ENCODE assay signal across 16 cellular contexts in genomic region chr6:48928937-48929336, GRCh38.
DNase-seq lines count a peak whose midpoint lies in the region; ATAC-seq and TF ChIP-seq lines count a peak whose summit lies in the region.
"Had no signal": no experiment of that assay in that cellular context is flagged by ENCODE, and none has a peak within 500 bp of the region (broad histone marks: within the 10 kb centered on the region; RNA-seq: fewer than 3 reads in every experiment).

No MANE protein-coding gene starts in this region.

- no peaks in the 10 kb centered on the region for H4K20me1 ChIP-seq in HCT116 (ENCODE audit: insufficient read depth)

- H3K9ac ChIP-seq in HCT116 (ENCODE audit: low read length), result no peak overlapping the region
- H3K9ac ChIP-seq: KMS-11 had no signal

- H2AFZ ChIP-seq in HCT116 (ENCODE audit: low read depth, low read length, poor library complexity, severe bottlenecking), result peak overlapping the region; percentile 3

- ATAC-seq in HCT116 (no peak), HG02981 (IDR thresholded peaks at IDR 0.05; ENCODE audit: unreplicated experiment) (no peak)

- RAD21 ChIA-PET in HCT116 (lab: Charles Lee; ENCODE audit: low non-redundant PET in 1 of 2, low total read pairs in 2 of 2, uncharacterized antibody in 2 of 2, unreplicated experiment in 2 of 2), result no interaction called here

- no peaks in the 10 kb centered on the region for H3K9me3 ChIP-seq in HCT116 (ENCODE audit: control insufficient read depth in 1 of 2, insufficient read depth in 1 of 2, low read depth in 1 of 2, low read length in 2 of 2)
- H3K9me3 ChIP-seq: MG63 had no signal

- CTCF ChIA-PET in HCT116 (lab: Charles Lee), result interaction anchor here (1.0 kb wide), 1 partner anchor 10 kb away, joined by 3 read pairs; no protein-coding TSS in a partner anchor

- DNase-seq in ELR (ENCODE audit: low read depth) (peak; percentile 35), HCT116 (ENCODE audit: low read depth, low spot score) (no peak), choroid plexus epithelial cell (ENCODE audit: low read depth) (peak; percentile 10), myocyte (ENCODE audit: low read depth) (peak; percentile 3), NCI-H1417 (lab: John Stamatoyannopoulos, UW) (no peak), NCI-H1436 (lab: John Stamatoyannopoulos, UW) (no peak)
- DNase-seq: C1 segment of cervical spinal cord, DMS 273 treated with DMSO at 0.1 percent for 48 hours, MG63, NCI-H1092 treated with DMSO at 0.1 percent for 48 hours, NCI-H187, NCI-H2171, NCI-H446 treated with DMSO at 0.1 percent for 48 hours, RPMI8226 had no signal

- H3K4me2 ChIP-seq in HCT116 (ENCODE audit: low read length), result no peak overlapping the region
- H3K4me2 ChIP-seq: KMS-11 had no signal

- H3K27ac ChIP-seq in HCT116 (ENCODE audit: low read depth, low read length), result no peak overlapping the region
- H3K27ac ChIP-seq: KMS-11 had no signal

- no peak overlapping the region for H3K4me3 ChIP-seq in HCT116 (replicated peaks in 1 of 2; ENCODE audit: low read depth in 1 of 2, low read length in 2 of 2)
- no peak overlapping the region for H3K4me3 ChIP-seq in choroid plexus epithelial cell (ENCODE audit: low read depth, low read length)
- H3K4me3 ChIP-seq: MG63 had no signal

- no peaks in the 10 kb centered on the region for H3K79me2 ChIP-seq in HCT116 (ENCODE audit: insufficient read depth, low read length)

- BruUV-seq in HCT116 (replicated peaks; lab: Mats Ljungman, UMichigan), result no TSS peak

- TF ChIP-seq RAD21 in HCT116 (IDR thresholded peaks at IDR 0.05; ENCODE audit: low read depth), result no peak

- intact Hi-C loops in HCT116 (cut with micrococcal nuclease), result no loop called here

- TF ChIP-seq POLR2A in HCT116 (IDR thresholded peaks at IDR 0.05; ENCODE audit: borderline replicate concordance, extremely low read depth, insufficient read depth, insufficient read length), result no peak

- H3K9me2 ChIP-seq in HCT116 (ENCODE audit: insufficient read depth), result no peaks in the 10 kb centered on the region; the same call in 1 of the 2 replicates

- no peaks in the 10 kb centered on the region for H3K36me3 ChIP-seq in HCT116 (ENCODE audit: control insufficient read depth in 1 of 2, insufficient read depth in 2 of 2, low read length in 2 of 2)
- H3K36me3 ChIP-seq: MG63 had no signal

- H3K27me3 ChIP-seq in HCT116 (ENCODE audit: insufficient read depth, low read length), result no peaks in the 10 kb centered on the region
- H3K27me3 ChIP-seq: MG63 had no signal

- H3K4me1 ChIP-seq in HCT116 (ENCODE audit: control insufficient read depth in 1 of 2, insufficient read depth in 2 of 2, low read length in 2 of 2), result no peaks in the 10 kb centered on the region

- POLR2A ChIA-PET in HCT116 (lab: Charles Lee), result no interaction called here

- TF ChIP-seq CTCF in HCT116 (IDR thresholded peaks at IDR 0.05 in 2 of 3, conservative IDR thresholded peaks at IDR 0.05 in 1 of 3; ENCODE audit: borderline replicate concordance in 1 of 3, insufficient read depth in 1 of 3, low read depth in 2 of 3, low read length in 2 of 3) (peak in 2 of 3 experiments; percentile 16 to 27; a peak in 2 of 6 replicates), choroid plexus epithelial cell (conservative IDR thresholded peaks at IDR 0.05; ENCODE audit: low read depth, low read length) (peak; percentile 20)

TF ChIP-seq in HCT116, 20 proteins besides CTCF, POLR2A, EP300 and RAD21:
- TF ChIP-seq, protein P1, sequence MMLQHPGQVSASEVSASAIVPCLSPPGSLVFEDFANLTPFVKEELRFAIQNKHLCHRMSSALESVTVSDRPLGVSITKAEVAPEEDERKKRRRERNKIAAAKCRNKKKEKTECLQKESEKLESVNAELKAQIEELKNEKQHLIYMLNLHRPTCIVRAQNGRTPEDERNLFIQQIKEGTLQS (IDR thresholded peaks at IDR 0.05), result no peak
- TF ChIP-seq SRF (IDR thresholded peaks at IDR 0.05; ENCODE audit: low read depth), result no peak
- TF ChIP-seq EZH2 (IDR thresholded peaks at IDR 0.05), result no peak
- TF ChIP-seq MAX (IDR thresholded peaks at IDR 0.05), result no peak
- TF ChIP-seq CEBPB (IDR thresholded peaks at IDR 0.05; ENCODE audit: low read depth), result no peak
- no peak for TF ChIP-seq CBX3 (IDR thresholded peaks at IDR 0.05; ENCODE audit: low read depth)
- TF ChIP-seq, protein P2, sequence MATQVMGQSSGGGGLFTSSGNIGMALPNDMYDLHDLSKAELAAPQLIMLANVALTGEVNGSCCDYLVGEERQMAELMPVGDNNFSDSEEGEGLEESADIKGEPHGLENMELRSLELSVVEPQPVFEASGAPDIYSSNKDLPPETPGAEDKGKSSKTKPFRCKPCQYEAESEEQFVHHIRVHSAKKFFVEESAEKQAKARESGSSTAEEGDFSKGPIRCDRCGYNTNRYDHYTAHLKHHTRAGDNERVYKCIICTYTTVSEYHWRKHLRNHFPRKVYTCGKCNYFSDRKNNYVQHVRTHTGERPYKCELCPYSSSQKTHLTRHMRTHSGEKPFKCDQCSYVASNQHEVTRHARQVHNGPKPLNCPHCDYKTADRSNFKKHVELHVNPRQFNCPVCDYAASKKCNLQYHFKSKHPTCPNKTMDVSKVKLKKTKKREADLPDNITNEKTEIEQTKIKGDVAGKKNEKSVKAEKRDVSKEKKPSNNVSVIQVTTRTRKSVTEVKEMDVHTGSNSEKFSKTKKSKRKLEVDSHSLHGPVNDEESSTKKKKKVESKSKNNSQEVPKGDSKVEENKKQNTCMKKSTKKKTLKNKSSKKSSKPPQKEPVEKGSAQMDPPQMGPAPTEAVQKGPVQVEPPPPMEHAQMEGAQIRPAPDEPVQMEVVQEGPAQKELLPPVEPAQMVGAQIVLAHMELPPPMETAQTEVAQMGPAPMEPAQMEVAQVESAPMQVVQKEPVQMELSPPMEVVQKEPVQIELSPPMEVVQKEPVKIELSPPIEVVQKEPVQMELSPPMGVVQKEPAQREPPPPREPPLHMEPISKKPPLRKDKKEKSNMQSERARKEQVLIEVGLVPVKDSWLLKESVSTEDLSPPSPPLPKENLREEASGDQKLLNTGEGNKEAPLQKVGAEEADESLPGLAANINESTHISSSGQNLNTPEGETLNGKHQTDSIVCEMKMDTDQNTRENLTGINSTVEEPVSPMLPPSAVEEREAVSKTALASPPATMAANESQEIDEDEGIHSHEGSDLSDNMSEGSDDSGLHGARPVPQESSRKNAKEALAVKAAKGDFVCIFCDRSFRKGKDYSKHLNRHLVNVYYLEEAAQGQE (IDR thresholded peaks at IDR 0.05; ENCODE audit: low read depth), result no peak
- no peak for TF ChIP-seq ELF1 (IDR thresholded peaks at IDR 0.05; ENCODE audit: borderline replicate concordance, low read depth)
- TF ChIP-seq ZBTB33 (IDR thresholded peaks at IDR 0.05; ENCODE audit: extremely low read depth, insufficient replicate concordance, low read length), result no peak
- TF ChIP-seq POLR2AphosphoS5 (IDR thresholded peaks at IDR 0.05; ENCODE audit: low read depth, low read length), result no peak
- no peak for TF ChIP-seq ZNF274 (IDR thresholded peaks at IDR 0.05; ENCODE audit: low read depth, low read length)
- no peak for TF ChIP-seq EZH2phosphoT487 (IDR thresholded peaks at IDR 0.05; ENCODE audit: borderline replicate concordance)

Comparison
In these comparisons a context has a peak if more than half of its experiments do, and no peak if none do; other contexts are left out.
1. DNase-seq: peak in ELR (single experiment), choroid plexus epithelial cell (single experiment) and myocyte (single experiment); none in HCT116 (single experiment), NCI-H1417 (0 of 3) and NCI-H1436 (single experiment).